In the genomic region with DNA sequence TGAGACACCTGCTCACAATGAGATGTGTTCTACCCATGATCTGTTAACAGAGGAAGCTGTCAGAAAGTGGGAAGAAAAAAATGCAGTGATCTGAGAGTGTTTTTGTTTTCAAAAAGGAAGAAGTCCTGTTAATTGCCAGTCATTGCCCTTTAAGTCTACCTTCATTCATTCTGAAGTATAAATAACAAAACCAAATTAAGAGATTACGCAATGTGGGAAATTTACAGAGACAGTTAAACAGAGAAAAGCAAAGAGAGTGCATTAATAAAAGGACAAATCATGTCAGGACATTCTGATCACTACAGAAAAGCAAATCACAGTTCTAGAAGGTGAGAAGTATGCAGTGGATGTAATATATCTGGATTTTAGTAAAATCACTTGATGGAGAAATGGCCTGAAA, we compare ENCODE assay signal across 21 cellular contexts.
"Had no signal": no experiment of that assay in that cellular context is flagged by ENCODE, and none has a peak within 500 bp of the region (broad histone marks: within the 10 kb centered on the region; RNA-seq: fewer than 3 reads in every experiment).

No MANE protein-coding gene starts in this region.

- H3K4me1 Mint-ChIP-seq: T-cell had no signal

- DNase-seq: Kasumi-1, NCI-H1092 treated with DMSO at 0.1 percent for 48 hours, NCI-H1436, NCI-H1694, NCI-H187 treated with DMSO at 0.1 percent for 48 hours, NCI-H2081, NCI-H2107, NCI-H2227 treated with DMSO at 0.1 percent for 48 hours, NCI-H524, NCI-H526 treated with DMSO at 0.1 percent for 48 hours, NCI-H774, PC-3, SHP77, SK-N-SH, SW 1271, T-cell had no signal

- H3K4me3 Mint-ChIP-seq: T-cell had no signal

- H3K27ac Mint-ChIP-seq: T-cell had no signal

- H3K9me3 ChIP-seq: SK-N-SH had no signal

- FAIRE-seq: HTR-8/SVneo had no signal

- ATAC-seq: Panc1, PC-3, T-cell had no signal

- H3K36me3 Mint-ChIP-seq: T-cell had no signal

- H3K9ac ChIP-seq: KMS-11, SK-N-SH had no signal

- H3K4me2 ChIP-seq: KMS-11, SK-N-SH had no signal

- H3K27ac ChIP-seq: HL-60, KMS-11, RWPE1 had no signal
